ENCODE assay signal across 11 cellular contexts in genomic region chrX:77917294-77917933, GRCh38. TPM values are rescaled to one million over a fixed set of nuclear protein-coding genes. Genes with fewer than 3 reads are reported as not detected.
DNase-seq lines count a peak whose midpoint lies in the region; ATAC-seq, FAIRE-seq and TF ChIP-seq lines count a peak whose summit lies in the region.
"Had no signal": no experiment of that assay in that cellular context is flagged by ENCODE, and none has a peak within 500 bp of the region (broad histone marks: within the 10 kb centered on the region; RNA-seq: fewer than 3 reads in every experiment).

No MANE protein-coding gene starts in this region.

- no peak for TF ChIP-seq EP300 in ovary (IDR thresholded peaks at IDR 0.05)

- peak overlapping the region; percentile 73 for H3K4me3 Mint-ChIP-seq in stimulated activated naive CD8-positive, alpha-beta T cell treated with anti-CD3 and anti-CD28 coated beads, Interleukin-15, Interleukin-2, amounts not matched to agents 100 ng/mL and 50 ng/mL, for 24 hours
- peak overlapping the region; percentile 76 for H3K4me3 Mint-ChIP-seq in activated T-helper 2 cell treated with anti-CD3 and anti-CD28 coated beads, Interferon-gamma antibody, Interleukin-2, Interleukin-4, amounts not matched to agents 10 μg/mL and 5 μg/mL and 100 μg/mL, durations not matched to agents 14 hours and 24 hours and 36 hours (ENCODE audit: low read depth)

- no peaks in the 10 kb centered on the region for H3K27me3 ChIP-seq in upper lobe of right lung
- no peaks in the 10 kb centered on the region for H3K27me3 ChIP-seq in ovary
- H3K27me3 ChIP-seq: thyroid gland had no signal

- peak overlapping the region; percentile 34 for H3K27ac Mint-ChIP-seq in stimulated activated naive CD8-positive, alpha-beta T cell treated with anti-CD3 and anti-CD28 coated beads, Interleukin-15, Interleukin-2, amounts not matched to agents 100 ng/mL and 50 ng/mL, for 24 hours
- peak overlapping the region; percentile 71 for H3K27ac Mint-ChIP-seq in activated T-helper 2 cell treated with anti-CD3 and anti-CD28 coated beads, Interferon-gamma antibody, Interleukin-2, Interleukin-4, amounts not matched to agents 10 μg/mL and 5 μg/mL and 100 μg/mL, durations not matched to agents 14 hours and 24 hours and 36 hours

- H3K27ac ChIP-seq in upper lobe of right lung: no peak overlapping the region
- no peak overlapping the region for H3K27ac ChIP-seq in ovary
- H3K27ac ChIP-seq in kidney (ENCODE audit: low read depth in 2 of 2, low read length in 2 of 2): no peak overlapping the region
- H3K27ac ChIP-seq: thyroid gland had no signal

- 52 to 59% (median 52%) methylated on average over 2 of the region's 2 CpGs for WGBS in ovary, 3 donors

- no peaks in the 10 kb centered on the region for H3K36me3 Mint-ChIP-seq in stimulated activated naive CD8-positive, alpha-beta T cell treated with anti-CD3 and anti-CD28 coated beads, Interleukin-15, Interleukin-2, amounts not matched to agents 100 ng/mL and 50 ng/mL, for 24 hours (ENCODE audit: low read depth)
- H3K36me3 Mint-ChIP-seq in activated T-helper 2 cell treated with anti-CD3 and anti-CD28 coated beads, Interferon-gamma antibody, Interleukin-2, Interleukin-4, amounts not matched to agents 10 μg/mL and 5 μg/mL and 100 μg/mL, durations not matched to agents 14 hours and 24 hours and 36 hours (ENCODE audit: low read depth): peaks cover 3% of the 10 kb centered on the region

- intact Hi-C loops in activated T-helper 2 cell treated with anti-CD3 and anti-CD28 coated beads, Interferon-gamma antibody, Interleukin-2, Interleukin-4, amounts not matched to agents 10 μg/mL and 5 μg/mL and 100 μg/mL, durations not matched to agents 14 hours and 24 hours and 36 hours (cut with micrococcal nuclease): no loop called here
- intact Hi-C loops in upper lobe of right lung (cut with DNase I): no loop called here
- intact Hi-C loops in ovary (cut with DNase I): no loop called here
- intact Hi-C loops in kidney (cut with DNase I): no loop called here

- no peak for FAIRE-seq in kidney (lab: Jason Lieb, UNC)

- H3K4me3 ChIP-seq in upper lobe of right lung: peak overlapping the region; percentile 1
- H3K4me3 ChIP-seq in ovary: no peak overlapping the region
- H3K4me3 ChIP-seq in kidney (ENCODE audit: low read length in 2 of 2): no peak overlapping the region
- H3K4me3 ChIP-seq: thyroid gland had no signal

- TF ChIP-seq CTCF in upper lobe of right lung (IDR thresholded peaks at IDR 0.05) (no peak), ovary (IDR thresholded peaks at IDR 0.05) (no peak), kidney (IDR thresholded peaks at IDR 0.05; ENCODE audit: borderline replicate concordance, extremely low read depth, insufficient read depth) (no peak)

- H3K4me1 ChIP-seq in upper lobe of right lung: peaks cover 4% of the 10 kb centered on the region
- H3K4me1 ChIP-seq in ovary (ENCODE audit: insufficient read depth): no peaks in the 10 kb centered on the region
- no peaks in the 10 kb centered on the region for H3K4me1 ChIP-seq in kidney (ENCODE audit: control insufficient read depth in 1 of 2, insufficient read depth in 1 of 2, low read depth in 1 of 2, low read length in 2 of 2)
- H3K4me1 ChIP-seq: thyroid gland had no signal

- H3K9me3 ChIP-seq in upper lobe of right lung: no peaks in the 10 kb centered on the region
- H3K9me3 ChIP-seq in ovary: no peaks in the 10 kb centered on the region
- H3K9me3 ChIP-seq in kidney (ENCODE audit: control insufficient read depth in 1 of 2, low read length in 2 of 2): no peaks in the 10 kb centered on the region
- H3K9me3 ChIP-seq: thyroid gland had no signal

- TF ChIP-seq POLR2A in ovary (IDR thresholded peaks at IDR 0.05): no peak

- H3K27me3 Mint-ChIP-seq in stimulated activated naive CD8-positive, alpha-beta T cell treated with anti-CD3 and anti-CD28 coated beads, Interleukin-15, Interleukin-2, amounts not matched to agents 100 ng/mL and 50 ng/mL, for 24 hours: no peaks in the 10 kb centered on the region
- no peaks in the 10 kb centered on the region for H3K27me3 Mint-ChIP-seq in activated T-helper 2 cell treated with anti-CD3 and anti-CD28 coated beads, Interferon-gamma antibody, Interleukin-2, Interleukin-4, amounts not matched to agents 10 μg/mL and 5 μg/mL and 100 μg/mL, durations not matched to agents 14 hours and 24 hours and 36 hours (ENCODE audit: low read depth)

- no peak for ATAC-seq in stimulated activated naive CD8-positive, alpha-beta T cell treated with anti-CD3 and anti-CD28 coated beads, Interleukin-15, Interleukin-2, amounts not matched to agents 100 U/mL and 50 U/mL, for 24 hours
- ATAC-seq in HG03064 (IDR thresholded peaks at IDR 0.05; ENCODE audit: low read depth, unreplicated experiment): peak; percentile 52
- ATAC-seq in upper lobe of right lung: no peak

- no peaks in the 10 kb centered on the region for H3K9me3 Mint-ChIP-seq in stimulated activated naive CD8-positive, alpha-beta T cell treated with anti-CD3 and anti-CD28 coated beads, Interleukin-15, Interleukin-2, amounts not matched to agents 100 ng/mL and 50 ng/mL, for 24 hours
- H3K9me3 Mint-ChIP-seq in activated T-helper 2 cell treated with anti-CD3 and anti-CD28 coated beads, Interferon-gamma antibody, Interleukin-2, Interleukin-4, amounts not matched to agents 10 μg/mL and 5 μg/mL and 100 μg/mL, durations not matched to agents 14 hours and 24 hours and 36 hours: no peaks in the 10 kb centered on the region

- peaks cover 24% of the 10 kb centered on the region for H3K4me1 Mint-ChIP-seq in stimulated activated naive CD8-positive, alpha-beta T cell treated with anti-CD3 and anti-CD28 coated beads, Interleukin-15, Interleukin-2, amounts not matched to agents 100 ng/mL and 50 ng/mL, for 24 hours (ENCODE audit: low read depth)
- peaks cover 16% of the 10 kb centered on the region for H3K4me1 Mint-ChIP-seq in activated T-helper 2 cell treated with anti-CD3 and anti-CD28 coated beads, Interferon-gamma antibody, Interleukin-2, Interleukin-4, amounts not matched to agents 10 μg/mL and 5 μg/mL and 100 μg/mL, durations not matched to agents 14 hours and 24 hours and 36 hours (ENCODE audit: low read depth)

- DNase-seq in stimulated activated naive CD8-positive, alpha-beta T cell treated with anti-CD3 and anti-CD28 coated beads, Interleukin-15, Interleukin-2, amounts not matched to agents 100 U/mL and 50 U/mL, for 24 hours: no peak
- DNase-seq in activated T-helper 2 cell treated with anti-CD3 and anti-CD28 coated beads, Interferon-gamma antibody, Interleukin-2, Interleukin-4, amounts not matched to agents 10 μg/mL and 5 μg/mL and 100 μg/mL, durations not matched to agents 14 hours and 24 hours and 36 hours (ENCODE audit: low spot score): no peak
- no peak for DNase-seq in upper lobe of right lung
- DNase-seq in ovary: no peak
- DNase-seq in kidney: no peak
- no peak for DNase-seq in D341Med (ENCODE audit: low spot score)
- DNase-seq: glutamatergic neuron, thyroid gland had no signal

- no peak overlapping the region for H3K9ac ChIP-seq in kidney (ENCODE audit: low read length in 2 of 2)

- H3K36me3 ChIP-seq in upper lobe of right lung (no peaks in the 10 kb centered on the region), ovary (no peaks in the 10 kb centered on the region), kidney (ENCODE audit: control insufficient read depth in 1 of 2, insufficient read depth in 2 of 2, low read length in 2 of 2) (no peaks in the 10 kb centered on the region)
- H3K36me3 ChIP-seq: thyroid gland had no signal

RNA-seq across cellular contexts. Expression of gene ATP7A, which starts 6.9 kb away (rescaled TPM):
- 6.2 and 6.6 TPM in 2 replicates for total RNA-seq in activated T-helper 2 cell treated with anti-CD3 and anti-CD28 coated beads, Interferon-gamma antibody, Interleukin-2, Interleukin-4, amounts not matched to agents 10 μg/mL and 5 μg/mL and 100 μg/mL, durations not matched to agents 14 hours and 24 hours and 36 hours
- total RNA-seq in upper lobe of right lung (16.4 TPM), ovary (10 to 100 TPM in 6 of 7 donors, 1 to 10 TPM in 1; 8.2 to 11.2 (median 10.3) TPM), kidney (11.9 TPM)
- polyA plus RNA-seq in ovary (1 to 10 TPM; 2.3 to 5.1 TPM), kidney (ENCODE audit: insufficient read depth, low read depth, low replicate concordance) (1.9 TPM)

RNA-seq across cellular contexts. Expression of gene COX7B, which starts 18.1 kb away (rescaled TPM):
- total RNA-seq in activated T-helper 2 cell treated with anti-CD3 and anti-CD28 coated beads, Interferon-gamma antibody, Interleukin-2, Interleukin-4, amounts not matched to agents 10 μg/mL and 5 μg/mL and 100 μg/mL, durations not matched to agents 14 hours and 24 hours and 36 hours: 274 and 297 TPM in 2 replicates
- total RNA-seq in upper lobe of right lung (174 TPM), ovary (100 to 1,000 TPM in 6 of 7 donors, 10 to 100 TPM in 1; 99.4 to 301 (median 133) TPM), kidney (233 TPM)
- polyA plus RNA-seq in ovary (100 to 1,000 TPM; 229 to 250 TPM), kidney (ENCODE audit: insufficient read depth, low read depth, low replicate concordance) (1,977 TPM)

RNA-seq across cellular contexts. Expression of gene MAGT1, which starts 22.2 kb away (rescaled TPM):
- total RNA-seq in activated T-helper 2 cell treated with anti-CD3 and anti-CD28 coated beads, Interferon-gamma antibody, Interleukin-2, Interleukin-4, amounts not matched to agents 10 μg/mL and 5 μg/mL and 100 μg/mL, durations not matched to agents 14 hours and 24 hours and 36 hours: 52.0 and 55.1 TPM in 2 replicates
- total RNA-seq in upper lobe of right lung (64.0 TPM), ovary (10 to 100 TPM; 37.7 to 60.8 (median 47.4) TPM), kidney (86.8 TPM)
- polyA plus RNA-seq in ovary (10 to 100 TPM; 24.4 to 49.9 TPM), kidney (ENCODE audit: insufficient read depth, low read depth, low replicate concordance) (36.5 TPM)

RNA-seq across cellular contexts. Expression of gene PGAM4, which starts 52.0 kb away (rescaled TPM):
- total RNA-seq in activated T-helper 2 cell treated with anti-CD3 and anti-CD28 coated beads, Interferon-gamma antibody, Interleukin-2, Interleukin-4, amounts not matched to agents 10 μg/mL and 5 μg/mL and 100 μg/mL, durations not matched to agents 14 hours and 24 hours and 36 hours: 0.48 and 0.66 TPM in 2 replicates
- total RNA-seq in upper lobe of right lung: not detected
- 1 to 10 TPM in 1 of 7 donors, not detected in 6; 1.7 TPM for total RNA-seq in ovary
- polyA plus RNA-seq in ovary: not detected
- total RNA-seq in kidney: not detected
- not detected for polyA plus RNA-seq in kidney (ENCODE audit: insufficient read depth, low read depth, low replicate concordance)
- total RNA-seq: RPMI7951, thyroid gland had no signal
